In genomic region chrX:150767045-150767395, GRCh38 we compare ENCODE assay signal across 15 cellular contexts.
A peak's percentile ranks its signal among the peaks of the same experiment; 100 is the strongest.
DNase-seq lines count a peak whose midpoint lies in the region; ATAC-seq, FAIRE-seq and TF ChIP-seq lines count a peak whose summit lies in the region.
"Had no signal": no experiment of that assay in that cellular context is flagged by ENCODE, and none has a peak within 500 bp of the region (broad histone marks: within the 10 kb centered on the region; RNA-seq: fewer than 3 reads in every experiment).

No MANE protein-coding gene starts in this region.

- H3K9me3 ChIP-seq in AG04450 (ENCODE audit: control insufficient read depth, insufficient read depth, low read length): no peaks in the 10 kb centered on the region
- H3K9me3 ChIP-seq: left lung had no signal

- peaks cover 2% of the 10 kb centered on the region for H3K36me3 ChIP-seq in bronchial epithelial cell (ENCODE audit: control insufficient read depth, insufficient read depth, low read length)
- H3K36me3 ChIP-seq: neural progenitor cell had no signal

- H3K27me3 ChIP-seq in AG04450 (ENCODE audit: control insufficient read depth, insufficient read depth, low read length) (no peaks in the 10 kb centered on the region), bronchial epithelial cell (ENCODE audit: control insufficient read depth, insufficient read depth, low read length) (no peaks in the 10 kb centered on the region)
- H3K27me3 ChIP-seq: left lung, neural progenitor cell had no signal

- CTCF ChIA-PET in AG04450 (lab: Charles Lee): interaction anchor here (1.0 to 2.3 kb wide), 2 partner anchors 28 to 315 kb away, joined by 3 to 10 read pairs; no protein-coding TSS in a partner anchor

- FAIRE-seq in bronchial epithelial cell (lab: Jason Lieb, UNC): no peak
- FAIRE-seq: H1 had no signal

- intact Hi-C loops in left colon (cut with DNase I, micrococcal nuclease): no loop called here

- H3K9me3 Mint-ChIP-seq in activated naive CD4-positive, alpha-beta T cell treated with anti-CD3 and anti-CD28 coated beads, Interleukin-2, amount 50 U/mL, for 72 hours: no peaks in the 10 kb centered on the region
- H3K9me3 Mint-ChIP-seq: activated T-cell treated with anti-CD3 and anti-CD28 coated beads, Interleukin-2, amount 50 U/mL, for 4 hours had no signal

- no peaks in the 10 kb centered on the region for H3K36me3 Mint-ChIP-seq in activated naive CD4-positive, alpha-beta T cell treated with anti-CD3 and anti-CD28 coated beads, Interleukin-2, amount 50 U/mL, for 72 hours

- H3K4me3 ChIP-seq in AG04450 (ENCODE audit: low read depth, low read length) (no peak overlapping the region), bronchial epithelial cell (ENCODE audit: low read depth, low read length) (no peak overlapping the region)
- H3K4me3 ChIP-seq: left lung, neural progenitor cell had no signal

- H3K27ac ChIP-seq in AG04450 (ENCODE audit: low read depth, low read length): peak overlapping the region; percentile 86
- H3K27ac ChIP-seq: left lung, neural progenitor cell had no signal

- ATAC-seq in left colon (peak; percentile 62), HG03520 (IDR thresholded peaks at IDR 0.05; ENCODE audit: unreplicated experiment) (no peak), HG02870 (IDR thresholded peaks at IDR 0.05; ENCODE audit: unreplicated experiment) (no peak)
- no peak for ATAC-seq in activated naive CD4-positive, alpha-beta T cell treated with anti-CD3 and anti-CD28 coated beads, Interleukin-2, amount 50 U/mL, for 72 hours

- no peak overlapping the region for H3K27ac Mint-ChIP-seq in activated naive CD4-positive, alpha-beta T cell treated with anti-CD3 and anti-CD28 coated beads, Interleukin-2, amount 50 U/mL, for 72 hours
- H3K27ac Mint-ChIP-seq: neural progenitor cell had no signal

- POLR2A ChIA-PET in AG04450 (lab: Yijun Ruan, JAX): interaction anchor here (0.6 kb wide), 2 partner anchors 101 to 828 kb away, joined by 5 to 11 read pairs; no protein-coding TSS in a partner anchor

- DNase-seq in AG04450 (ENCODE audit: low read depth, low spot score) (no peak), HT-29 (ENCODE audit: low spot score) (peak; percentile 34), bronchial epithelial cell (ENCODE audit: low read depth) (peak; percentile 11), left colon (no peak), DMS79 (lab: John Stamatoyannopoulos, UW) (no peak)
- DNase-seq in activated naive CD4-positive, alpha-beta T cell treated with anti-CD3 and anti-CD28 coated beads, Interleukin-2, amount 50 U/mL, for 72 hours (ENCODE audit: low spot score in 2 of 2): no peak
- DNase-seq: activated CD4-positive, CD25-positive, alpha-beta regulatory T cell; activated T-cell treated with anti-CD3 and anti-CD28 coated beads, Interleukin-2, amount 50 U/mL, for 4 hours; left lung; NCI-H187 treated with DMSO at 0.1 percent for 48 hours; stimulated activated CD4-positive, alpha-beta T cell treated with anti-CD3 and anti-CD28 coated beads, Interleukin-12 subunit alpha, Interleukin-12 subunit beta, amount 100 ng/mL, for 4 hours had no signal

- TF ChIP-seq CTCF in AG04450 (IDR thresholded peaks at IDR 0.05; ENCODE audit: low read depth, low read length) (no peak), bronchial epithelial cell (IDR thresholded peaks at IDR 0.05; ENCODE audit: insufficient read depth, low read length, severe bottlenecking) (no peak)

Comparison
In these comparisons a context has a peak if more than half of its experiments do, and no peak if none do; other contexts are left out.
1. DNase-seq: peak in HT-29 (single experiment) and bronchial epithelial cell (single experiment); none in AG04450 (single experiment), left colon (0 of 2), DMS79 (single experiment) and activated naive CD4-positive, alpha-beta T cell treated with anti-CD3 and anti-CD28 coated beads, Interleukin-2, amount 50 U/mL, for 72 hours (0 of 2).